Comparison of ENCODE assay signal across 1 cellular context in the genomic region with DNA sequence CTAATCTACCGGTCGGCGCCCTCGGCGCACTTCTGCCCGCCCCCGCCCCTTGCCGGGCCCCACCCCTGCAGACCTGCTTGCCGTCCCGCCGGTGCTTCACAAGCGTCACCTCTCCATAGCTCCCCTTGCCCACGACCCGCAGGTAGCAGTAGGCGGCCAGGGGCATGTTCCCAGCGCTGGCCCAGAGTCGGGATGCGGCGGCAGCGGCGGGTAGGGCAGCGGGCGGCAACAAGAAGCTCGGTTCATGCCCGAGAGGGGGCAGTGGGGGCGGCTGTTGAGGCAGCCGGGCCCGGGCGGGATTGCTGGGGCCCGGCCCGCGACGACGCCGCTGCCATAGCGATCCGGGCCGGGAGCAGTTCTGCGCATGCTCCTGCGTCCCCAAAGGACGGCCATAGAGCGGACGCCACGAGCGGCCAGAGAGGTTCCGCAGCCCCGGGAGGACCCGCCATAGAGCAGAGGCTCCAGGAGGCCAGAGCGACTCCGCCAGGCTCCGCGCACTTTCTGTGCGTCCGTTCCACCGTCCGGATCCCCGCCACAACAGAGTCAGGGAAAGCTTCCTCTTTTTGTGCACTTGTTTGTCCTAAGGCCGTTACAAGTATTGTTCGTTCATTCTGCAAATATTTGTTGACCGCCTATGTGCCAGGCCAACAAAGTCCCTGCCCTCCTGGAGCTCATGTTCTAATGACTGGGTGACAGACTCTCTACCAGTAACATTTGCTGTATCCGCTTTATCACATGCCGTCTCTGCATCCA.
TF ChIP-seq lines count a peak whose summit lies in the region.

A gene (minus strand): TSS at position 360 of the 753 bp plus-strand sequence. CDS start 194 bp downstream, at position 166.

TF ChIP-seq in A549, 52 proteins besides CTCF, POLR2A, EP300 and RAD21 (continued from another document):
- TF ChIP-seq, protein P1, sequence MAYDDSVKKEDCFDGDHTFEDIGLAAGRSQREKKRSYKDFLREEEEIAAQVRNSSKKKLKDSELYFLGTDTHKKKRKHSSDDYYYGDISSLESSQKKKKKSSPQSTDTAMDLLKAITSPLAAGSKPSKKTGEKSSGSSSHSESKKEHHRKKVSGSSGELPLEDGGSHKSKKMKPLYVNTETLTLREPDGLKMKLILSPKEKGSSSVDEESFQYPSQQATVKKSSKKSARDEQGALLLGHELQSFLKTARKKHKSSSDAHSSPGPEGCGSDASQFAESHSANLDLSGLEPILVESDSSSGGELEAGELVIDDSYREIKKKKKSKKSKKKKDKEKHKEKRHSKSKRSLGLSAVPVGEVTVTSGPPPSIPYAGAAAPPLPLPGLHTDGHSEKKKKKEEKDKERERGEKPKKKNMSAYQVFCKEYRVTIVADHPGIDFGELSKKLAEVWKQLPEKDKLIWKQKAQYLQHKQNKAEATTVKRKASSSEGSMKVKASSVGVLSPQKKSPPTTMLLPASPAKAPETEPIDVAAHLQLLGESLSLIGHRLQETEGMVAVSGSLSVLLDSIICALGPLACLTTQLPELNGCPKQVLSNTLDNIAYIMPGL (CRISPR knock-in tag; IDR thresholded peaks at IDR 0.05; ENCODE audit: borderline replicate concordance), result no peak
- TF ChIP-seq MAFK (IDR thresholded peaks at IDR 0.05; ENCODE audit: partially characterized antibody) (no peak), TFCP2L1 (CRISPR knock-in tag; IDR thresholded peaks at IDR 0.05) (no peak), JUN (IDR thresholded peaks at IDR 0.05) (peak in 1 of 2 experiments; percentile 80; a peak in 3 of 5 replicates)
- TF ChIP-seq, protein P2, sequence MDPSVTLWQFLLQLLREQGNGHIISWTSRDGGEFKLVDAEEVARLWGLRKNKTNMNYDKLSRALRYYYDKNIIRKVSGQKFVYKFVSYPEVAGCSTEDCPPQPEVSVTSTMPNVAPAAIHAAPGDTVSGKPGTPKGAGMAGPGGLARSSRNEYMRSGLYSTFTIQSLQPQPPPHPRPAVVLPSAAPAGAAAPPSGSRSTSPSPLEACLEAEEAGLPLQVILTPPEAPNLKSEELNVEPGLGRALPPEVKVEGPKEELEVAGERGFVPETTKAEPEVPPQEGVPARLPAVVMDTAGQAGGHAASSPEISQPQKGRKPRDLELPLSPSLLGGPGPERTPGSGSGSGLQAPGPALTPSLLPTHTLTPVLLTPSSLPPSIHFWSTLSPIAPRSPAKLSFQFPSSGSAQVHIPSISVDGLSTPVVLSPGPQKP (IDR thresholded peaks at IDR 0.05; ENCODE audit: low read depth, low read length), result no peak
- TF ChIP-seq, protein P3, sequence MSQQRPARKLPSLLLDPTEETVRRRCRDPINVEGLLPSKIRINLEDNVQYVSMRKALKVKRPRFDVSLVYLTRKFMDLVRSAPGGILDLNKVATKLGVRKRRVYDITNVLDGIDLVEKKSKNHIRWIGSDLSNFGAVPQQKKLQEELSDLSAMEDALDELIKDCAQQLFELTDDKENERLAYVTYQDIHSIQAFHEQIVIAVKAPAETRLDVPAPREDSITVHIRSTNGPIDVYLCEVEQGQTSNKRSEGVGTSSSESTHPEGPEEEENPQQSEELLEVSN (IDR thresholded peaks at IDR 0.05; ENCODE audit: borderline replicate concordance, low read depth), result peak; percentile 45; the same call in 1 of the 2 replicates
- TF ChIP-seq, protein P4, sequence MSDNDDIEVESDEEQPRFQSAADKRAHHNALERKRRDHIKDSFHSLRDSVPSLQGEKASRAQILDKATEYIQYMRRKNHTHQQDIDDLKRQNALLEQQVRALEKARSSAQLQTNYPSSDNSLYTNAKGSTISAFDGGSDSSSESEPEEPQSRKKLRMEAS (IDR thresholded peaks at IDR 0.05), result peak; percentile 61; the same call in 1 of the 2 replicates
